ENCODE assay signal across 14 cellular contexts in genomic region chr13:99987180-99988047, GRCh38. TPM values are rescaled to one million over a fixed set of nuclear protein-coding genes. Genes with fewer than 3 reads are reported as not detected.
DNase-seq lines count a peak whose midpoint lies in the region; ATAC-seq and TF ChIP-seq lines count a peak whose summit lies in the region.
"Had no signal": no experiment of that assay in that cellular context is flagged by ENCODE, and none has a peak within 500 bp of the region (broad histone marks: within the 10 kb centered on the region; RNA-seq: fewer than 3 reads in every experiment).

No MANE protein-coding gene starts in this region.

- DNase-seq in COR-L47 (lab: John Stamatoyannopoulos, UW) (peak; percentile 58), HCT116 (ENCODE audit: low read depth, low spot score) (no peak), astrocyte of the spinal cord (ENCODE audit: low read depth, low spot score) (peak; percentile 42), mesenchymal stem cell (no peak), A172 (ENCODE audit: low spot score) (no peak), NCI-H1436 treated with DMSO at 0.1 percent for 48 hours (lab: John Stamatoyannopoulos, UW) (no peak), GM10266 (ENCODE audit: extremely low spot score) (no peak)
- DNase-seq: NCI-H748 treated with DMSO at 0.1 percent for 48 hours had no signal

- no peaks in the 10 kb centered on the region for H3K9me2 ChIP-seq in HCT116 (ENCODE audit: insufficient read depth)

- no peak overlapping the region for H3K4ac ChIP-seq in mesenchymal stem cell (ENCODE audit: low read depth in 1 of 2, low read length in 2 of 2)

- CTCF ChIA-PET in HCT116 (lab: Charles Lee): interaction anchor here (1.2 kb wide), 1 partner anchor 248 kb away, joined by 3 read pairs; no protein-coding TSS in a partner anchor

- in situ Hi-C loops in astrocyte of the spinal cord (cut with HindIII; ENCODE audit: low sequenced_read_pairs): no loop called here

- TF ChIP-seq RAD21 in HCT116 (IDR thresholded peaks at IDR 0.05; ENCODE audit: low read depth): no peak

- H3K36me3 ChIP-seq in HCT116 (ENCODE audit: control insufficient read depth in 1 of 2, insufficient read depth in 2 of 2, low read length in 2 of 2): peaks cover 0 to 6% of the 10 kb centered on the region in 2 experiments; a peak in 2 of 4 replicates
- peaks cover 0 to 31% of the 10 kb centered on the region in 2 experiments for H3K36me3 ChIP-seq in mesenchymal stem cell (ENCODE audit: control insufficient read depth in 1 of 2, insufficient read depth in 2 of 2, low read depth in 1 of 2, low read length in 2 of 2)

- H4K20me1 ChIP-seq in HCT116 (ENCODE audit: insufficient read depth): no peaks in the 10 kb centered on the region

- no peak overlapping the region for H2BK120ac ChIP-seq in mesenchymal stem cell (ENCODE audit: low read depth, low read length)

- H2AFZ ChIP-seq in HCT116 (ENCODE audit: low read depth, low read length, poor library complexity, severe bottlenecking): no peak overlapping the region
- H2AFZ ChIP-seq in mesenchymal stem cell (ENCODE audit: low read depth, low read length): no peak overlapping the region

- H3K4me2 ChIP-seq in HCT116 (ENCODE audit: low read length) (no peak overlapping the region), mesenchymal stem cell (ENCODE audit: low read length, poor library complexity, severe bottlenecking) (peak overlapping the region; percentile 78)

- RAD21 ChIA-PET in HCT116 (lab: Charles Lee; ENCODE audit: low non-redundant PET in 1 of 2, low total read pairs in 2 of 2, uncharacterized antibody in 2 of 2, unreplicated experiment in 2 of 2): no interaction called here

- H3K27me3 ChIP-seq in HCT116 (ENCODE audit: insufficient read depth, low read length) (no peaks in the 10 kb centered on the region), mesenchymal stem cell (ENCODE audit: control insufficient read depth in 1 of 2, insufficient read depth in 1 of 2, low read length in 2 of 2) (peaks cover 0 to 98% of the 10 kb centered on the region in 2 experiments)

- no peak overlapping the region for H4K8ac ChIP-seq in mesenchymal stem cell (ENCODE audit: low read length)

- peaks cover 28% of the 10 kb centered on the region for H3K79me2 ChIP-seq in HCT116 (ENCODE audit: insufficient read depth, low read length)

- ATAC-seq in HCT116 (no peak), GM19023 (IDR thresholded peaks at IDR 0.05; ENCODE audit: unreplicated experiment) (no peak)
- ATAC-seq: activated CD4-positive, CD25-positive, alpha-beta regulatory T cell treated with anti-CD3 and anti-CD28 coated beads, Interleukin-2, amount 50 U/mL, for 24 hours had no signal

- intact Hi-C loops in HCT116 (cut with micrococcal nuclease): no loop called here

- no peak for TF ChIP-seq CTCF in HCT116 (IDR thresholded peaks at IDR 0.05 in 2 of 3, conservative IDR thresholded peaks at IDR 0.05 in 1 of 3; ENCODE audit: borderline replicate concordance in 1 of 3, insufficient read depth in 1 of 3, low read depth in 2 of 3, low read length in 2 of 3)
- no peak for TF ChIP-seq CTCF in astrocyte of the spinal cord (IDR thresholded peaks at IDR 0.05; ENCODE audit: low read depth, low read length)
- TF ChIP-seq CTCF in GM10266 (IDR thresholded peaks at IDR 0.05; ENCODE audit: control insufficient read depth, insufficient read depth, low read depth, missing control alignments): no peak

- no peak overlapping the region for H3K9ac ChIP-seq in HCT116 (ENCODE audit: low read length)
- no peak overlapping the region for H3K9ac ChIP-seq in mesenchymal stem cell (ENCODE audit: low read length)

- BruUV-seq in HCT116 (replicated peaks; lab: Mats Ljungman, UMichigan): no TSS peak

- H3K9me3 ChIP-seq in HCT116 (ENCODE audit: control insufficient read depth in 1 of 2, insufficient read depth in 1 of 2, low read depth in 1 of 2, low read length in 2 of 2) (no peaks in the 10 kb centered on the region), mesenchymal stem cell (ENCODE audit: control insufficient read depth, low read length) (no peaks in the 10 kb centered on the region)

- H3K4me1 ChIP-seq in HCT116 (ENCODE audit: control insufficient read depth in 1 of 2, insufficient read depth in 2 of 2, low read length in 2 of 2): peaks cover 12 to 14% of the 10 kb centered on the region in 2 experiments
- peaks cover 30% of the 10 kb centered on the region for H3K4me1 ChIP-seq in mesenchymal stem cell (ENCODE audit: control insufficient read depth, insufficient read depth, low read depth, low read length)

- no peak overlapping the region for H3K14ac ChIP-seq in mesenchymal stem cell (ENCODE audit: low read length in 2 of 2)

- H2BK5ac ChIP-seq in mesenchymal stem cell (ENCODE audit: low read depth, low read length, poor library complexity, severe bottlenecking): peak overlapping the region; percentile 80

- no peak overlapping the region for H4K91ac ChIP-seq in mesenchymal stem cell (ENCODE audit: low read length)

- no peak overlapping the region for H2BK12ac ChIP-seq in mesenchymal stem cell (ENCODE audit: low read length in 2 of 2)

- H3K23ac ChIP-seq in mesenchymal stem cell (ENCODE audit: low read length in 2 of 2): peak overlapping the region in 1 of 2 experiments; percentile 78

- H3K79me1 ChIP-seq in mesenchymal stem cell (replicated peaks; ENCODE audit: low read length, poor library complexity, severe bottlenecking): no peaks in the 10 kb centered on the region

- H3K27ac ChIP-seq in HCT116 (ENCODE audit: low read depth, low read length) (no peak overlapping the region), mesenchymal stem cell (ENCODE audit: low read length, poor library complexity, severe bottlenecking) (peak overlapping the region; percentile 89)

- H3K4me3 ChIP-seq in HCT116 (replicated peaks in 1 of 2; ENCODE audit: low read depth in 1 of 2, low read length in 2 of 2): no peak overlapping the region
- peak overlapping the region; percentile 54 for H3K4me3 ChIP-seq in astrocyte of the spinal cord (ENCODE audit: low read depth, low read length)
- H3K4me3 ChIP-seq in mesenchymal stem cell (ENCODE audit: insufficient read depth in 1 of 2, low read depth in 1 of 2, low read length in 2 of 2): peak overlapping the region in 1 of 2 experiments; percentile 37

- no peak overlapping the region for H2BK15ac ChIP-seq in mesenchymal stem cell (ENCODE audit: low read depth, poor library complexity, severe bottlenecking)

- peak overlapping the region; percentile 87 for H2AK5ac ChIP-seq in mesenchymal stem cell (ENCODE audit: low read length, severe bottlenecking)

- H3K18ac ChIP-seq in mesenchymal stem cell (ENCODE audit: low read depth in 1 of 2, low read length in 2 of 2): no peak overlapping the region

- POLR2A ChIA-PET in HCT116 (lab: Charles Lee): no interaction called here

- no peak for TF ChIP-seq POLR2A in HCT116 (IDR thresholded peaks at IDR 0.05; ENCODE audit: borderline replicate concordance, extremely low read depth, insufficient read depth, insufficient read length)

- 12% methylated on average over 13 of the region's 23 CpGs for WGBS in mesenchymal stem cell

TF ChIP-seq in HCT116, 20 proteins besides CTCF, POLR2A, EP300 and RAD21:
- TF ChIP-seq ZFX (IDR thresholded peaks at IDR 0.05): no peak
- 0 out of 2 replicates have a peak, but pooled peaks have one; percentile 20 for TF ChIP-seq POLR2AphosphoS5 (IDR thresholded peaks at IDR 0.05; ENCODE audit: low read depth, low read length)
- TF ChIP-seq CBX3 (IDR thresholded peaks at IDR 0.05; ENCODE audit: low read depth): no peak

RNA-seq across cellular contexts. Expression of gene ZIC2, which starts 5.8 kb away (rescaled TPM):
- total RNA-seq in HCT116 (2021; ENCODE audit: unreplicated experiment): 44.4 TPM
- 15.1 and 15.3 TPM in 2 replicates for polyA plus RNA-seq in HCT116 (2012)
- not detected for polyA plus RNA-seq in mesenchymal stem cell (2013, experiment 1 of 2)
- polyA plus RNA-seq in mesenchymal stem cell (2013, experiment 2 of 2): not detected
- 4.7 and 5.5 TPM in 2 replicates for total RNA-seq in A172 (2014; rRNA removed; shearing (Covaris generic))
- total RNA-seq: bronchial epithelial cell, mononuclear cell had no signal
- polyA plus RNA-seq: CD14-positive monocyte had no signal

RNA-seq across cellular contexts. Expression of gene ZIC5, which starts 15.8 kb away (rescaled TPM):
- total RNA-seq in HCT116 (2021; ENCODE audit: unreplicated experiment): 10.3 TPM
- 3.1 and 3.7 TPM in 2 replicates for polyA plus RNA-seq in HCT116 (2012)
- not detected for polyA plus RNA-seq in mesenchymal stem cell (2013, experiment 1 of 2)
- not detected for polyA plus RNA-seq in mesenchymal stem cell (2013, experiment 2 of 2)
- 1.5 and 2.4 TPM in 2 replicates for total RNA-seq in A172 (2014; rRNA removed; shearing (Covaris generic))
- total RNA-seq: bronchial epithelial cell, mononuclear cell had no signal
- polyA plus RNA-seq: CD14-positive monocyte, esophagus had no signal

Comparison
In these comparisons a context has a peak if more than half of its experiments do, and no peak if none do; other contexts are left out.
1. DNase-seq: peak in COR-L47 (single experiment) and astrocyte of the spinal cord (single experiment); none in HCT116 (single experiment), mesenchymal stem cell (single experiment), A172 (single experiment), NCI-H1436 treated with DMSO at 0.1 percent for 48 hours (single experiment) and GM10266 (single experiment).